ENCODE assay signal across 8 cellular contexts in genomic region chr3:32502944-32503286, GRCh38. TPM values are rescaled to one million over a fixed set of nuclear protein-coding genes. Genes with fewer than 3 reads are reported as not detected.
A peak's percentile ranks its signal among the peaks of the same experiment; 100 is the strongest.
DNase-seq lines count a peak whose midpoint lies in the region; ATAC-seq and TF ChIP-seq lines count a peak whose summit lies in the region.

No MANE protein-coding gene starts in this region.

- H3K36me3 ChIP-seq in IMR-90 (ENCODE audit: control insufficient read depth, insufficient read depth, low read length), result no peaks in the 10 kb centered on the region

- no peak overlapping the region for H2AK9ac ChIP-seq in IMR-90 (replicated peaks; ENCODE audit: low read depth, low read length, poor library complexity)

- peak overlapping the region; percentile 98 for H3K4me3 Mint-ChIP-seq in dendritic cell treated with granulocyte-macrophage colony-stimulating factor and Interleukin-4, amounts not matched to agents 40 ng/mL and 50 ng/mL, for 4 days
- peak overlapping the region; percentile 94 for H3K4me3 Mint-ChIP-seq in osteocyte (ENCODE audit: unreplicated experiment)

- dilution Hi-C loops in IMR-90 (cut with HindIII; ENCODE audit: low sequenced_read_pairs, unreplicated experiment), result no loop called here

- no peak for TF ChIP-seq CTCF in IMR-90 (conservative IDR thresholded peaks at IDR 0.05; ENCODE audit: low read depth, low read length)
- no peak for TF ChIP-seq CTCF in osteocyte (IDR thresholded peaks at IDR 0.05)

- no peak for TF ChIP-seq POLR2A in IMR-90 (IDR thresholded peaks at IDR 0.05; ENCODE audit: low read depth, low read length)

- POLR2A ChIA-PET in IMR-90 (lab: Charles Lee; ENCODE audit: unreplicated experiment), result interaction anchor here (0.5 kb wide), 1 partner anchor 139 kb away, joined by 3 read pairs; no protein-coding TSS in a partner anchor

- H3K9me3 Mint-ChIP-seq in dendritic cell treated with granulocyte-macrophage colony-stimulating factor and Interleukin-4, amounts not matched to agents 40 ng/mL and 50 ng/mL, for 4 days, result no peaks in the 10 kb centered on the region
- no peaks in the 10 kb centered on the region for H3K9me3 Mint-ChIP-seq in osteocyte (ENCODE audit: unreplicated experiment)

- DNase-seq in IMR-90, result no peak
- DNase-seq in osteocyte (ENCODE audit: extremely low spot score, unreplicated experiment), result no peak
- DNase-seq in glomerular visceral epithelial cell (ENCODE audit: extremely low spot score), result no peak
- DNase-seq in GM19238 (ENCODE audit: insufficient read length, low spot score), result no peak
- DNase-seq in NCI-H345 treated with DMSO at 0.1 percent for 48 hours (lab: John Stamatoyannopoulos, UW; ENCODE audit: unreplicated experiment), result no peak

- H3K27ac Mint-ChIP-seq in dendritic cell treated with granulocyte-macrophage colony-stimulating factor and Interleukin-4, amounts not matched to agents 40 ng/mL and 50 ng/mL, for 4 days, result peak overlapping the region; percentile 99
- peak overlapping the region; percentile 98 for H3K27ac Mint-ChIP-seq in osteocyte (ENCODE audit: unreplicated experiment)

- H3K56ac ChIP-seq in IMR-90 (ENCODE audit: extremely low read depth, insufficient read depth, low read length), result peak overlapping the region; percentile 95

- peak overlapping the region; percentile 96 for H3K14ac ChIP-seq in IMR-90 (replicated peaks; ENCODE audit: low read depth, low read length)

- H3K9ac ChIP-seq in IMR-90 (ENCODE audit: low read depth, low read length), result peak overlapping the region; percentile 97

- in situ Hi-C loops in IMR-90 (cut with MboI; ENCODE audit: low sequenced_read_pairs), result no loop called here

- H2AFZ ChIP-seq in IMR-90 (replicated peaks; ENCODE audit: low read length, poor library complexity), result peak overlapping the region; percentile 94

- H3K4me1 Mint-ChIP-seq in dendritic cell treated with granulocyte-macrophage colony-stimulating factor and Interleukin-4, amounts not matched to agents 40 ng/mL and 50 ng/mL, for 4 days (ENCODE audit: low read depth), result peaks cover 35% of the 10 kb centered on the region
- H3K4me1 Mint-ChIP-seq in osteocyte (ENCODE audit: unreplicated experiment), result peaks cover 27% of the 10 kb centered on the region

- H3K18ac ChIP-seq in IMR-90 (ENCODE audit: low read depth, low read length), result peak overlapping the region; percentile 100

- intact Hi-C loops in IMR-90 (cut with micrococcal nuclease), result loop anchor here (1.0 to 5.0 kb wide), 3 partner anchors 111 to 206 kb away; partner anchors contain the start of gene CMTM7
- intact Hi-C loops in dendritic cell treated with granulocyte-macrophage colony-stimulating factor and Interleukin-4, amounts not matched to agents 40 ng/mL and 50 ng/mL, for 4 days (cut with micrococcal nuclease), result loop anchor here (5.0 kb wide), 1 partner anchor 36 kb away; no protein-coding TSS in a partner anchor

- peaks cover 35% of the 10 kb centered on the region for H3K36me3 Mint-ChIP-seq in dendritic cell treated with granulocyte-macrophage colony-stimulating factor and Interleukin-4, amounts not matched to agents 40 ng/mL and 50 ng/mL, for 4 days (ENCODE audit: low read depth)
- H3K36me3 Mint-ChIP-seq in osteocyte (ENCODE audit: unreplicated experiment), result peaks cover 4% of the 10 kb centered on the region

- H4K5ac ChIP-seq in IMR-90 (ENCODE audit: low read depth, low read length), result peak overlapping the region; percentile 99

- H3K9me3 ChIP-seq in IMR-90 (ENCODE audit: control insufficient read depth, insufficient read depth, low read length), result no peaks in the 10 kb centered on the region

- peak overlapping the region; percentile 81 for H3K27ac ChIP-seq in IMR-90 (ENCODE audit: insufficient read depth, low read length)

- peak overlapping the region; percentile 100 for H3K4me2 ChIP-seq in IMR-90 (ENCODE audit: low read depth, low read length)

- H4K20me1 ChIP-seq in IMR-90 (ENCODE audit: insufficient read depth, low read length), result peaks cover 20% of the 10 kb centered on the region

- no peak for TF ChIP-seq RAD21 in IMR-90 (IDR thresholded peaks at IDR 0.05; ENCODE audit: low read length)

- H4K91ac ChIP-seq in IMR-90 (ENCODE audit: insufficient read depth, low read depth, low read length), result peak overlapping the region; percentile 94

- BruUV-seq in IMR-90 (replicated peaks; lab: Mats Ljungman, UMichigan), result no TSS peak

- H2BK120ac ChIP-seq in IMR-90 (ENCODE audit: low read depth, low read length), result peak overlapping the region; percentile 94

- ATAC-seq in GM18868 (IDR thresholded peaks at IDR 0.05; ENCODE audit: unreplicated experiment) (peak; percentile 5), IMR-90 (ENCODE audit: low read depth) (no peak)
- ATAC-seq in activated CD4-positive, CD25-positive, alpha-beta regulatory T cell treated with anti-CD3 and anti-CD28 coated beads, Interleukin-2, amount 50 U/mL, for 24 hours, result no peak

- peak overlapping the region; percentile 98 for H2BK5ac ChIP-seq in IMR-90 (ENCODE audit: low read depth, low read length, poor library complexity, severe bottlenecking)

- no peak overlapping the region for H3K23ac ChIP-seq in IMR-90 (ENCODE audit: low read depth, low read length)

- WGBS in IMR-90 (ENCODE audit: extremely low coverage in 2 of 2, insufficient read length in 1 of 2), 2 experiments, result 0% methylated on average over 1 of the region's 6 CpGs; no CpG with 5 or more reads in 1 of the 2 experiments

- H2BK20ac ChIP-seq in IMR-90 (ENCODE audit: low read depth, low read length), result peak overlapping the region; percentile 80

- peaks cover 14 to 25% of the 10 kb centered on the region in 2 experiments for H3K79me1 ChIP-seq in IMR-90 (ENCODE audit: low read depth in 1 of 2, low read length in 2 of 2)

- peak overlapping the region; percentile 98 to 99 for H4K8ac ChIP-seq in IMR-90 (ENCODE audit: low read depth in 2 of 2, low read length in 2 of 2)

- H3K4ac ChIP-seq in IMR-90 (ENCODE audit: low read depth, low read length), result peak overlapping the region; percentile 87

- H3K4me1 ChIP-seq in IMR-90 (ENCODE audit: control insufficient read depth, insufficient read depth, low read length), result peaks cover 3% of the 10 kb centered on the region; the same call in 1 of the 2 replicates

- no peaks in the 10 kb centered on the region for H3K27me3 Mint-ChIP-seq in dendritic cell treated with granulocyte-macrophage colony-stimulating factor and Interleukin-4, amounts not matched to agents 40 ng/mL and 50 ng/mL, for 4 days
- no peaks in the 10 kb centered on the region for H3K27me3 Mint-ChIP-seq in osteocyte (ENCODE audit: unreplicated experiment)

- H3K9me1 ChIP-seq in IMR-90 (ENCODE audit: insufficient read depth, low read length), result no peaks in the 10 kb centered on the region; the same call in 1 of the 2 replicates

- no peak overlapping the region for H2AK5ac ChIP-seq in IMR-90 (ENCODE audit: low read depth, low read length)

- H3K4me3 ChIP-seq in IMR-90 (ENCODE audit: insufficient read depth, low read depth, low read length), result peak overlapping the region; percentile 59

- no peaks in the 10 kb centered on the region for H3K27me3 ChIP-seq in IMR-90 (ENCODE audit: control insufficient read depth, insufficient read depth, low read length)

- CTCF ChIA-PET in IMR-90 (lab: Yijun Ruan, JAX), result no interaction called here

- peak overlapping the region; percentile 100 for H2BK15ac ChIP-seq in IMR-90 (ENCODE audit: low read depth, low read length)

TF ChIP-seq in IMR-90, 13 proteins besides CTCF, POLR2A, EP300 and RAD21:
- TF ChIP-seq CEBPB (IDR thresholded peaks at IDR 0.05; ENCODE audit: low read depth, low read length) (no peak), MAZ (IDR thresholded peaks at IDR 0.05; ENCODE audit: borderline replicate concordance, low read depth, low read length) (no peak; the same call in 1 of the 2 replicates), FOS (IDR thresholded peaks at IDR 0.05; ENCODE audit: low read depth, low read length) (no peak), BHLHE40 (IDR thresholded peaks at IDR 0.05; ENCODE audit: low read depth, low read length) (no peak)

RNA-seq across cellular contexts. Expression of gene CMTM6, which starts 0.3 kb away (rescaled TPM):
- 36.6 and 85.0 TPM in 2 replicates for total RNA-seq in IMR-90 (2012; rRNA removed)
- polyA plus RNA-seq in IMR-90 (2012; rRNA removed), result 21.3 and 29.4 TPM in 2 replicates
- 6.5 and 13.3 TPM in 2 replicates for polyA plus RNA-seq in IMR-90 (2012; cell fraction: cytosol; rRNA removed)
- 1.8 and 8.1 TPM in 2 replicates for polyA plus RNA-seq in IMR-90 (2012; cell fraction: nucleus; rRNA removed; ENCODE audit: low replicate concordance)
- total RNA-seq in osteocyte, result 60.4 and 61.5 TPM in 2 replicates
